10 cellular contexts compared by ENCODE assay signal in genomic region chr4:77465271-77465670, GRCh38.
DNase-seq lines count a peak whose midpoint lies in the region; ATAC-seq and TF ChIP-seq lines count a peak whose summit lies in the region.
"Had no signal": no experiment of that assay in that cellular context is flagged by ENCODE, and none has a peak within 500 bp of the region (broad histone marks: within the 10 kb centered on the region; RNA-seq: fewer than 3 reads in every experiment).

No MANE protein-coding gene starts in this region.

- POLR2A ChIA-PET in activated CD4-positive, alpha-beta memory T cell treated with anti-CD3 and anti-CD28 coated beads for 36 hours (lab: Charles Lee): interaction anchor here (0.5 to 1.4 kb wide), 3 partner anchors 15 to 136 kb away, joined by 3 to 4 read pairs (median 3); no protein-coding TSS in a partner anchor
- POLR2A ChIA-PET in activated CD4-positive, alpha-beta memory T cell treated with anti-CD3 and anti-CD28 coated beads, Interleukin-2, amount 10 ng/mL, durations not matched to agents 7 days and 5 days (lab: Charles Lee): no interaction called here

- peaks cover 14% of the 10 kb centered on the region for H3K27me3 Mint-ChIP-seq in activated CD4-positive, alpha-beta memory T cell treated with anti-CD3 and anti-CD28 coated beads for 36 hours
- peaks cover 13% of the 10 kb centered on the region for H3K27me3 Mint-ChIP-seq in activated CD4-positive, alpha-beta memory T cell treated with anti-CD3 and anti-CD28 coated beads, Interleukin-2, amount 10 ng/mL, durations not matched to agents 7 days and 5 days

- no peak for ATAC-seq in GM21367 (IDR thresholded peaks at IDR 0.05; ENCODE audit: unreplicated experiment)

- H3K9me3 Mint-ChIP-seq in activated CD4-positive, alpha-beta memory T cell treated with anti-CD3 and anti-CD28 coated beads for 36 hours: peaks cover 5% of the 10 kb centered on the region
- H3K9me3 Mint-ChIP-seq in activated CD4-positive, alpha-beta memory T cell treated with anti-CD3 and anti-CD28 coated beads, Interleukin-2, amount 10 ng/mL, durations not matched to agents 7 days and 5 days: peaks cover 3% of the 10 kb centered on the region

- CTCF ChIA-PET in activated CD4-positive, alpha-beta memory T cell treated with anti-CD3 and anti-CD28 coated beads for 36 hours (lab: Charles Lee): interaction anchor here (0.8 to 8.2 kb wide), 27 partner anchors 8 to 353 kb away, joined by 3 to 206 read pairs (median 3); partner anchors contain the start of gene CXCL13
- CTCF ChIA-PET in activated CD4-positive, alpha-beta memory T cell treated with anti-CD3 and anti-CD28 coated beads, Interleukin-2, amount 10 ng/mL, durations not matched to agents 7 days and 5 days (lab: Charles Lee): interaction anchor here (0.8 to 3.2 kb wide), 4 partner anchors 9 to 151 kb away, joined by 3 to 20 read pairs (median 4); no protein-coding TSS in a partner anchor

- no peaks in the 10 kb centered on the region for H3K4me1 Mint-ChIP-seq in activated CD4-positive, alpha-beta memory T cell treated with anti-CD3 and anti-CD28 coated beads for 36 hours (ENCODE audit: low read depth)
- no peaks in the 10 kb centered on the region for H3K4me1 Mint-ChIP-seq in activated CD4-positive, alpha-beta memory T cell treated with anti-CD3 and anti-CD28 coated beads, Interleukin-2, amount 10 ng/mL, durations not matched to agents 7 days and 5 days

- H3K27ac ChIP-seq in ascending aorta: no peak overlapping the region

- no peaks in the 10 kb centered on the region for H3K36me3 Mint-ChIP-seq in activated CD4-positive, alpha-beta memory T cell treated with anti-CD3 and anti-CD28 coated beads for 36 hours
- no peaks in the 10 kb centered on the region for H3K36me3 Mint-ChIP-seq in activated CD4-positive, alpha-beta memory T cell treated with anti-CD3 and anti-CD28 coated beads, Interleukin-2, amount 10 ng/mL, durations not matched to agents 7 days and 5 days (ENCODE audit: low read depth)

- TF ChIP-seq CTCF in fibroblast of the aortic adventitia (IDR thresholded peaks at IDR 0.05; ENCODE audit: insufficient read depth, low read length) (peak; percentile 41), ascending aorta (IDR thresholded peaks at IDR 0.05) (no peak)

- DNase-seq in activated CD4-positive, alpha-beta memory T cell treated with anti-CD3 and anti-CD28 coated beads for 36 hours: peak; percentile 53
- no peak for DNase-seq in activated CD4-positive, alpha-beta memory T cell treated with anti-CD3 and anti-CD28 coated beads, Interleukin-2, amount 10 ng/mL, durations not matched to agents 7 days and 5 days
- DNase-seq in NCI-H69 (lab: John Stamatoyannopoulos, UW): peak; percentile 1
- peak; percentile 18 for DNase-seq in fibroblast of the aortic adventitia (ENCODE audit: low read depth)
- peak; percentile 5 to 9 for DNase-seq in stimulated activated CD8-positive, alpha-beta memory T cell treated with anti-CD3 and anti-CD28 coated beads, Interleukin-7, amount 100 ng/mL, for 48 hours (ENCODE audit: extremely low read depth in 1 of 2, low read depth in 1 of 2)
- DNase-seq in ascending aorta (ENCODE audit: low spot score in 2 of 2): no peak
- DNase-seq in SW 1271 (lab: John Stamatoyannopoulos, UW): no peak
- DNase-seq: GDM1, NCI-H748 treated with DMSO at 0.1 percent for 48 hours had no signal

- no peak overlapping the region for H3K27ac Mint-ChIP-seq in activated CD4-positive, alpha-beta memory T cell treated with anti-CD3 and anti-CD28 coated beads for 36 hours
- H3K27ac Mint-ChIP-seq in activated CD4-positive, alpha-beta memory T cell treated with anti-CD3 and anti-CD28 coated beads, Interleukin-2, amount 10 ng/mL, durations not matched to agents 7 days and 5 days: no peak overlapping the region

- H3K4me3 Mint-ChIP-seq in activated CD4-positive, alpha-beta memory T cell treated with anti-CD3 and anti-CD28 coated beads for 36 hours: no peak overlapping the region
- H3K4me3 Mint-ChIP-seq in activated CD4-positive, alpha-beta memory T cell treated with anti-CD3 and anti-CD28 coated beads, Interleukin-2, amount 10 ng/mL, durations not matched to agents 7 days and 5 days: no peak overlapping the region

- no peaks in the 10 kb centered on the region for H3K9me3 ChIP-seq in ascending aorta

- H3K4me1 ChIP-seq in ascending aorta: no peaks in the 10 kb centered on the region

- intact Hi-C loops in activated CD4-positive, alpha-beta memory T cell treated with anti-CD3 and anti-CD28 coated beads for 36 hours (cut with micrococcal nuclease): loop anchor here (1.0 to 5.0 kb wide), 3 partner anchors 136 to 232 kb away; no protein-coding TSS in a partner anchor
- intact Hi-C loops in ascending aorta (cut with DNase I): no loop called here

- H3K27me3 ChIP-seq in ascending aorta: no peaks in the 10 kb centered on the region

- no peaks in the 10 kb centered on the region for H3K36me3 ChIP-seq in ascending aorta

- no peak overlapping the region for H3K4me3 ChIP-seq in fibroblast of the aortic adventitia (ENCODE audit: low read depth, low read length)
- H3K4me3 ChIP-seq in ascending aorta: no peak overlapping the region

Comparison
In these comparisons a context has a peak if more than half of its experiments do, and no peak if none do; other contexts are left out.
1. DNase-seq: peak in activated CD4-positive, alpha-beta memory T cell treated with anti-CD3 and anti-CD28 coated beads for 36 hours (single experiment), NCI-H69 (single experiment), fibroblast of the aortic adventitia (single experiment) and stimulated activated CD8-positive, alpha-beta memory T cell treated with anti-CD3 and anti-CD28 coated beads, Interleukin-7, amount 100 ng/mL, for 48 hours (2 of 2); none in activated CD4-positive, alpha-beta memory T cell treated with anti-CD3 and anti-CD28 coated beads, Interleukin-2, amount 10 ng/mL, durations not matched to agents 7 days and 5 days (single experiment), ascending aorta (0 of 2) and SW 1271 (0 of 2).